ENCODE assay signal across 11 cellular contexts in genomic region chr14:51242545-51243490, GRCh38. TPM values are rescaled to one million over a fixed set of nuclear protein-coding genes. Genes with fewer than 3 reads are reported as not detected.
DNase-seq lines count a peak whose midpoint lies in the region; ATAC-seq and TF ChIP-seq lines count a peak whose summit lies in the region.
"Had no signal": no experiment of that assay in that cellular context is flagged by ENCODE, and none has a peak within 500 bp of the region (broad histone marks: within the 10 kb centered on the region; RNA-seq: fewer than 3 reads in every experiment).

No MANE protein-coding gene starts in this region.

- no peak overlapping the region for H2AFZ ChIP-seq in DND-41 (ENCODE audit: low read depth, low read length)
- no peak overlapping the region for H2AFZ ChIP-seq in HCT116 (ENCODE audit: low read depth, low read length, poor library complexity, severe bottlenecking)

- no peak overlapping the region for H3K27ac ChIP-seq in DND-41 (ENCODE audit: low read length)
- no peak overlapping the region for H3K27ac ChIP-seq in HCT116 (ENCODE audit: low read depth, low read length)

- TF ChIP-seq CTCF in DND-41 (IDR thresholded peaks at IDR 0.05; ENCODE audit: borderline replicate concordance, extremely low read depth, low read length, poor library complexity, severe bottlenecking) (peak; percentile 39), HCT116 (IDR thresholded peaks at IDR 0.05 in 2 of 3, conservative IDR thresholded peaks at IDR 0.05 in 1 of 3; ENCODE audit: borderline replicate concordance in 1 of 3, insufficient read depth in 1 of 3, low read depth in 2 of 3, low read length in 2 of 3) (peak in 2 of 3 experiments; percentile 13 to 26; a peak in 1 of 6 replicates), activated B cell treated with CpG ODN at 0.5 μM for 24 hours (IDR thresholded peaks at IDR 0.05) (no peak)

- TF ChIP-seq RAD21 in HCT116 (IDR thresholded peaks at IDR 0.05; ENCODE audit: low read depth) = no peak

- POLR2A ChIA-PET in HCT116 (lab: Charles Lee) = interaction anchor here (0.6 kb wide), 1 partner anchor 304 kb away, joined by 3 read pairs; no protein-coding TSS in a partner anchor
- POLR2A ChIA-PET in activated B cell treated with CpG ODN at 0.5 μM for 24 hours (lab: Charles Lee) = interaction anchor here (0.6 to 0.9 kb wide), 3 partner anchors 21 to 387 kb away, joined by 3 to 4 read pairs (median 3); no protein-coding TSS in a partner anchor

- H3K79me2 ChIP-seq in DND-41 (ENCODE audit: insufficient read depth, low read length) = peaks cover 66% of the 10 kb centered on the region
- H3K79me2 ChIP-seq in HCT116 (ENCODE audit: insufficient read depth, low read length) = peaks cover 74% of the 10 kb centered on the region

- no peaks in the 10 kb centered on the region for H3K9me3 ChIP-seq in DND-41 (ENCODE audit: insufficient read depth, low read length, severe bottlenecking)
- no peaks in the 10 kb centered on the region for H3K9me3 ChIP-seq in HCT116 (ENCODE audit: control insufficient read depth in 1 of 2, insufficient read depth in 1 of 2, low read depth in 1 of 2, low read length in 2 of 2)

- no TSS peak for BruUV-seq in HCT116 (replicated peaks; lab: Mats Ljungman, UMichigan)

- H3K4me3 ChIP-seq in DND-41 (ENCODE audit: low read depth in 1 of 2, low read length in 2 of 2) (peak overlapping the region in 1 of 2 experiments; percentile 32; a peak in 1 of 4 replicates), HCT116 (replicated peaks in 1 of 2; ENCODE audit: low read depth in 1 of 2, low read length in 2 of 2) (no peak overlapping the region)

- H3K4me1 Mint-ChIP-seq in activated B cell treated with CpG ODN at 0.5 μM for 24 hours = peaks cover 27% of the 10 kb centered on the region

- DNase-seq in DND-41 (peak; percentile 46), HCT116 (ENCODE audit: low read depth, low spot score) (no peak), activated B cell treated with CpG ODN at 0.5 μM for 24 hours (no peak), islet precursor cell (peak; percentile 70), SHP77 treated with DMSO at 0.1 percent for 48 hours (lab: John Stamatoyannopoulos, UW) (no peak), UCSD-AML1 (lab: John Stamatoyannopoulos, UW; ENCODE audit: unreplicated experiment) (no peak)
- DNase-seq: T1000 had no signal

- no peak for TF ChIP-seq POLR2A in HCT116 (IDR thresholded peaks at IDR 0.05; ENCODE audit: borderline replicate concordance, extremely low read depth, insufficient read depth, insufficient read length)

- intact Hi-C loops in HCT116 (cut with micrococcal nuclease) = no loop called here
- intact Hi-C loops in activated B cell treated with CpG ODN at 0.5 μM for 24 hours (cut with micrococcal nuclease) = loop anchor here (5.0 to 10.0 kb wide), 3 partner anchors 1309 to 1658 kb away; partner anchors contain the start of genes GNPNAT1, GPR137C, RPS29 and TXNDC16

- no peaks in the 10 kb centered on the region for H3K9me3 Mint-ChIP-seq in activated B cell treated with CpG ODN at 0.5 μM for 24 hours
- H3K9me3 Mint-ChIP-seq: stimulated activated naive CD8-positive, alpha-beta T cell treated with anti-CD3 and anti-CD28 coated beads, Interleukin-15, Interleukin-2, amounts not matched to agents 100 ng/mL and 50 ng/mL, for 24 hours had no signal

- H3K27ac Mint-ChIP-seq in activated B cell treated with CpG ODN at 0.5 μM for 24 hours = peak overlapping the region; percentile 72
- H3K27ac Mint-ChIP-seq: stimulated activated naive CD8-positive, alpha-beta T cell treated with anti-CD3 and anti-CD28 coated beads, Interleukin-15, Interleukin-2, amounts not matched to agents 100 ng/mL and 50 ng/mL, for 24 hours had no signal

- no peaks in the 10 kb centered on the region for H3K27me3 Mint-ChIP-seq in activated B cell treated with CpG ODN at 0.5 μM for 24 hours
- H3K27me3 Mint-ChIP-seq: stimulated activated naive CD8-positive, alpha-beta T cell treated with anti-CD3 and anti-CD28 coated beads, Interleukin-15, Interleukin-2, amounts not matched to agents 100 ng/mL and 50 ng/mL, for 24 hours had no signal

- H4K20me1 ChIP-seq in DND-41 (ENCODE audit: insufficient read depth, low read length) (peaks cover 24% of the 10 kb centered on the region), HCT116 (ENCODE audit: insufficient read depth) (no peaks in the 10 kb centered on the region)

- no peaks in the 10 kb centered on the region for H3K9me2 ChIP-seq in HCT116 (ENCODE audit: insufficient read depth)

- CTCF ChIA-PET in HCT116 (lab: Charles Lee) = no interaction called here
- CTCF ChIA-PET in activated B cell treated with CpG ODN at 0.5 μM for 24 hours (lab: Charles Lee) = no interaction called here

- H3K4me2 ChIP-seq in DND-41 (ENCODE audit: insufficient read depth, low read length) (peak overlapping the region; percentile 89; the same call in 1 of the 2 replicates), HCT116 (ENCODE audit: low read length) (no peak overlapping the region)

- no peak overlapping the region for H3K4me3 Mint-ChIP-seq in activated B cell treated with CpG ODN at 0.5 μM for 24 hours
- H3K4me3 Mint-ChIP-seq: stimulated activated naive CD8-positive, alpha-beta T cell treated with anti-CD3 and anti-CD28 coated beads, Interleukin-15, Interleukin-2, amounts not matched to agents 100 ng/mL and 50 ng/mL, for 24 hours had no signal

- H3K9ac ChIP-seq in DND-41 (ENCODE audit: low read depth, low read length) (no peak overlapping the region; the same call in 1 of the 2 replicates), HCT116 (ENCODE audit: low read length) (no peak overlapping the region)

- peaks cover 27% of the 10 kb centered on the region for H3K36me3 Mint-ChIP-seq in activated B cell treated with CpG ODN at 0.5 μM for 24 hours (ENCODE audit: low read depth)

- RAD21 ChIA-PET in HCT116 (lab: Charles Lee; ENCODE audit: low non-redundant PET in 1 of 2, low total read pairs in 2 of 2, uncharacterized antibody in 2 of 2, unreplicated experiment in 2 of 2) = no interaction called here

- no peak for ATAC-seq in DND-41 (ENCODE audit: insufficient read depth, low read depth)
- no peak for ATAC-seq in HCT116
- no peak for ATAC-seq in activated B cell treated with CpG ODN at 0.5 μM for 24 hours (ENCODE audit: low read depth)
- no peak for ATAC-seq in esophagus mucosa
- no peak for ATAC-seq in HG02840 (IDR thresholded peaks at IDR 0.05; ENCODE audit: low FRiP score, unreplicated experiment)
- ATAC-seq: sciatic nerve had no signal

- H3K36me3 ChIP-seq in DND-41 (ENCODE audit: insufficient read depth, low read length) = peaks cover 52% of the 10 kb centered on the region
- H3K36me3 ChIP-seq in HCT116 (ENCODE audit: control insufficient read depth in 1 of 2, insufficient read depth in 2 of 2, low read length in 2 of 2) = peaks cover 11 to 12% of the 10 kb centered on the region in 2 experiments; a peak in 3 of 4 replicates

- H3K27me3 ChIP-seq in DND-41 (ENCODE audit: insufficient read depth, low read length, poor library complexity) (no peaks in the 10 kb centered on the region), HCT116 (ENCODE audit: insufficient read depth, low read length) (no peaks in the 10 kb centered on the region)

- H3K4me1 ChIP-seq in DND-41 (ENCODE audit: insufficient read depth, low read length) (peaks cover 51% of the 10 kb centered on the region), HCT116 (ENCODE audit: control insufficient read depth in 1 of 2, insufficient read depth in 2 of 2, low read length in 2 of 2) (peaks cover 7 to 13% of the 10 kb centered on the region in 2 experiments; a peak in 3 of 4 replicates)

TF ChIP-seq in HCT116, 20 proteins besides CTCF, POLR2A, EP300 and RAD21:
- TF ChIP-seq FOSL1 (IDR thresholded peaks at IDR 0.05; ENCODE audit: low read depth) (no peak), POLR2AphosphoS5 (IDR thresholded peaks at IDR 0.05; ENCODE audit: low read depth, low read length) (no peak)
TF ChIP-seq in HCT116: peak in this region for 0.

RNA-seq across cellular contexts. Expression of gene TMX1, which starts 2.8 kb away (rescaled TPM):
- total RNA-seq in HCT116 (2021; ENCODE audit: unreplicated experiment) (46.2 TPM), activated B cell treated with CpG ODN at 0.5 μM for 24 hours (24.6 and 25.3 TPM in 2 replicates), esophagus mucosa (19.8 TPM)
- polyA plus RNA-seq in HCT116 (2012) = 21.2 and 23.6 TPM in 2 replicates

Comparison
In these comparisons a context has a peak if more than half of its experiments do, and no peak if none do; other contexts are left out.
1. DNase-seq: peak in DND-41 (single experiment) and islet precursor cell (single experiment); none in HCT116 (single experiment), activated B cell treated with CpG ODN at 0.5 μM for 24 hours (single experiment), SHP77 treated with DMSO at 0.1 percent for 48 hours (single experiment) and UCSD-AML1 (single experiment).